ENCODE assay signal across 1 cellular context in genomic region chr19:11452814-11453335, GRCh38.
TF ChIP-seq lines count a peak whose summit lies in the region.

No MANE protein-coding gene starts in this region.

TF ChIP-seq in IMR-90, 13 proteins besides CTCF, POLR2A, EP300 and RAD21:
- no peak for TF ChIP-seq MXI1 (IDR thresholded peaks at IDR 0.05; ENCODE audit: borderline replicate concordance, low read depth, low read length)
- no peak for TF ChIP-seq CEBPB (IDR thresholded peaks at IDR 0.05; ENCODE audit: low read depth, low read length)
- no peak for TF ChIP-seq FOS (IDR thresholded peaks at IDR 0.05; ENCODE audit: low read depth, low read length)
- TF ChIP-seq CHD1 (IDR thresholded peaks at IDR 0.05; ENCODE audit: low read depth, low read length) = no peak
